Comparison of ENCODE assay signal across 16 cellular contexts in the genomic region with DNA sequence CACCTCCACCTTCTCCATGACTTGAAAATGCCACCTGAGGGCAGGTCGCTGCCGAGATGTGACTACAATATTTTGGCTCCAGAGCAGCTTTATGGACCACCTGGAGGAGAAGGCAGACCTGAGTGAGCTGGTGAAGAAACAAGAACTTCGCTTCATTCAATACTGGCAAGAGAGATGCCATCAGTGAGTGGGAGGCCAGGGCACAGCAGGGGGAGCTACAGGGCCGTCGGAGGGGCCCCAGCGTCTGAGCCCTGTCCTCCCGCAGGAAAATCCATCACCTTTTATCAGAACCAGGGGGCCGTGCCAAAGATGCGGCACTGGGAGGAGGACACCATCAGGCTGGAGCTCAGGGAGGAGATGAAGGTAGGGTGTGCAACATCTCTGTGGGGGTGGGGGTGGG. TPM values are rescaled to one million over a fixed set of nuclear protein-coding genes. Genes with fewer than 3 reads are reported as not detected.
"Had no signal": no experiment of that assay in that cellular context is flagged by ENCODE, and none has a peak within 500 bp of the region (broad histone marks: within the 10 kb centered on the region; RNA-seq: fewer than 3 reads in every experiment).

No MANE protein-coding gene starts in this region.

RNA-seq across cellular contexts. Expression of gene GOLGA8S, which starts 9.7 kb away (rescaled TPM):
- total RNA-seq: dermis blood vessel endothelial cell had no signal

RNA-seq across cellular contexts. Expression of gene GOLGA6L26, which starts 30.3 kb away (rescaled TPM):
- total RNA-seq: activated CD4-positive, alpha-beta memory T cell treated with anti-CD3 and anti-CD28 coated beads, Interleukin-2, amount 10 ng/mL, durations not matched to agents 7 days and 5 days; activated CD4-positive, alpha-beta T cell treated with anti-CD3 and anti-CD28 coated beads, Interleukin-2, amount 10 ng/mL, durations not matched to agents 7 days and 5 days; activated naive CD4-positive, alpha-beta T cell treated with anti-CD3 and anti-CD28 coated beads, Interleukin-2, amount 50 U/mL, for 72 hours; activated naive CD8-positive, alpha-beta T cell treated with anti-CD3 and anti-CD28 coated beads, Interleukin-2, amount 10 ng/mL, durations not matched to agents 7 days and 5 days; activated T-cell treated with anti-CD3 and anti-CD28 coated beads, Interleukin-2, amount 50 U/mL, for 72 hours; body of pancreas; chondrocyte; dermis blood vessel endothelial cell; endothelial cell of umbilical vein; esophagus squamous epithelium; fibroblast of lung; fibroblast of villous mesenchyme; glomerular endothelial cell; T-helper 1 cell treated with Interleukin-12 subunit alpha and Interleukin-12 subunit beta and Interleukin-4 antibody, amounts not matched to agents 30 ng/mL and 1 ng/mL, for 36 hours; WTC11 had no signal
- polyA plus RNA-seq: endothelial cell of umbilical vein, esophagus, fibroblast of lung had no signal
